In the genomic region with DNA sequence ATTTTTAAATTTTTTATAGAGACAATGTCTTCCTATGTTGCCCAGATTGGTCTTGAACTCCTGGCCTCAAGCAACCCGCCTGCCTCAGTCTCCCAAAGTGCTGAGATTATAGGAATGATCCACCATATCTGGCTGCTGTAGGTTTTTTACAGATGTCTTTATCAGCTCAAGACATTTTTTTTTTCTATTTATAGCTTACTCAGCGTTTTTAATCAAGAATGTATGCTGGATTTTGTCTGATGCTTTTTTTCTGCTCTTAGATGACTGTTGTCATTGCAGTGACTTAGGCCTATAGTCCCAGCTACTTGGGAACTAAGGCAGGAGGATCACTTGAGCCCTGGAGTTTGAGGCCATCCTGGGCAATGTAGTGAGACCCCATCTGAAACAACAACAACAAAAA, we compare ENCODE assay signal across 26 cellular contexts.
"Had no signal": no experiment of that assay in that cellular context is flagged by ENCODE, and none has a peak within 500 bp of the region (broad histone marks: within the 10 kb centered on the region; RNA-seq: fewer than 3 reads in every experiment).

No MANE protein-coding gene starts in this region.

- H3K4me1 ChIP-seq: gastrocnemius medialis, left lung, lower lobe of right lung had no signal

- ATAC-seq: esophagus mucosa, gastrocnemius medialis, heart right ventricle, left cardiac atrium, left lung, left ventricle myocardium superior, lower lobe of right lung, mucosa of descending colon had no signal

- H3K9me3 ChIP-seq: lower lobe of right lung, mucosa of descending colon had no signal

- H3K4me3 ChIP-seq: coronary artery, dorsolateral prefrontal cortex, esophagus squamous epithelium, gastrocnemius medialis, heart right ventricle, left lung, lower lobe of right lung, mucosa of descending colon had no signal

- H3K27ac ChIP-seq: coronary artery, dorsolateral prefrontal cortex, epithelial cell of prostate, esophagus squamous epithelium, gastrocnemius medialis, heart right ventricle, left lung, lower lobe of right lung had no signal

- FAIRE-seq: colon, islet of Langerhans, keratinocyte had no signal

- DNase-seq: dermis blood vessel endothelial cell; dorsolateral prefrontal cortex; effector CD4-positive, alpha-beta T cell; effector memory CD4-positive, alpha-beta T cell; erythroblast; esophagus squamous epithelium; foreskin fibroblast; foreskin melanocyte; gastrocnemius medialis; glutamatergic neuron; head of caudate nucleus; heart right ventricle; hippocampal formation; left cardiac atrium; left lung; left ventricle myocardium superior; lower lobe of right lung; mesenchymal stem cell; mucosa of descending colon; naive B cell had no signal

- H3K27me3 ChIP-seq: dorsolateral prefrontal cortex, esophagus squamous epithelium, gastrocnemius medialis, heart right ventricle, left lung had no signal
